Comparison of ENCODE assay signal across 8 cellular contexts in the genomic region with DNA sequence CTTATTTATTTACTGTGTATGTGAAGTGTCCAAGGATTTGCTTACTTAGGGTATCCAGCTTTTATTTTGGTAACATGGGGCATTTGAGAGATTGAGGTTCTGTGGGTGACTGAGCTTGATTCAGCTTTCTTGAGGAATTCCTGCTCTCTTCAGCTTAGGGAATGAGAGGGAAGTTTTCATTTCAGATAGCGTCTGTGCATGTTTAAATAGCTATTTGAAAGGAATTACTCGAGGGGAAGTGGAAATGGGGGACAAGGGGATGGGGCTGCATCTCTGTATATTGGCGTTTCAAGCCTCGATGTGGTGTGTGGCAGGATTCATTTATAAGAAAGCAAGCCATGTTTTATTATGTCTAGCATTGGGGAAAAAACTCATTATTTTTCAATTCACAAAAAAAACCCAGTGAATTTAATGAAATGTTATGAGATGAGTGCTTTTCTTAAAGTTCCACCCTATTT. TPM values are rescaled to one million over a fixed set of nuclear protein-coding genes. Genes with fewer than 3 reads are reported as not detected.
DNase-seq lines count a peak whose midpoint lies in the region; TF ChIP-seq lines count a peak whose summit lies in the region.

No MANE protein-coding gene starts in this region.

- no peak overlapping the region for H3K9ac ChIP-seq in parathyroid adenoma

- TF ChIP-seq CTCF in OCI-LY7 (conservative IDR thresholded peaks at IDR 0.05; ENCODE audit: low read length) (no peak), epithelial cell of esophagus (IDR thresholded peaks at IDR 0.05; ENCODE audit: insufficient read depth, low read depth, low read length, missing control alignments) (no peak), parathyroid adenoma (IDR thresholded peaks at IDR 0.05) (no peak)

- intact Hi-C loops in OCI-LY7 (cut with micrococcal nuclease; ENCODE audit: unreplicated experiment): loop anchor here (5.0 to 10.0 kb wide), 2 partner anchors 607 to 1520 kb away; partner anchors contain the start of genes DNAJC13 and MRPL3

- CTCF ChIA-PET in OCI-LY7 (lab: Charles Lee; ENCODE audit: unreplicated experiment): interaction anchor here (0.5 to 2.2 kb wide), 2 partner anchors 21 to 367 kb away, joined by 3 to 8 read pairs; no protein-coding TSS in a partner anchor

- H4K20me1 ChIP-seq in OCI-LY7 (ENCODE audit: insufficient read depth, low read length): peaks cover 37% of the 10 kb centered on the region

- H3K36me3 ChIP-seq in OCI-LY7 (ENCODE audit: insufficient read depth, low read length) (no peaks in the 10 kb centered on the region), parathyroid adenoma (ENCODE audit: control insufficient read depth, insufficient read depth, low read length) (no peaks in the 10 kb centered on the region)

- H3K4me2 ChIP-seq in OCI-LY7 (ENCODE audit: low read length) (peak overlapping the region; percentile 91), parathyroid adenoma (ENCODE audit: low read length) (peak overlapping the region; percentile 88)

- H3K79me2 ChIP-seq in OCI-LY7 (ENCODE audit: insufficient read depth, low read depth, low read length) (peaks cover 57% of the 10 kb centered on the region), parathyroid adenoma (peaks cover 5% of the 10 kb centered on the region)

- in situ Hi-C loops in G401 (cut with HindIII; ENCODE audit: low sequenced_read_pairs): no loop called here

- H3K4me3 ChIP-seq in OCI-LY7 (ENCODE audit: low read depth, low read length, poor library complexity, severe bottlenecking) (peak overlapping the region; percentile 80), epithelial cell of esophagus (ENCODE audit: low read length) (peak overlapping the region; percentile 91), parathyroid adenoma (ENCODE audit: low read depth, low read length) (peak overlapping the region; percentile 82)

- POLR2A ChIA-PET in OCI-LY7 (lab: Charles Lee): interaction anchor here (1.0 to 3.1 kb wide), 8 partner anchors 8 to 152 kb away, joined by 3 to 16 read pairs (median 6); partner anchors contain the start of genes ASTE1, NEK11 and PIK3R4

- no peak overlapping the region for H3K27ac ChIP-seq in OCI-LY7 (ENCODE audit: low read depth, low read length, poor library complexity, severe bottlenecking)
- H3K27ac ChIP-seq in parathyroid adenoma: peak overlapping the region; percentile 97

- H3K9me2 ChIP-seq in OCI-LY7 (ENCODE audit: insufficient read depth, low read length): no peaks in the 10 kb centered on the region

- no TSS peak for BruUV-seq in OCI-LY7 (replicated peaks; lab: Mats Ljungman, UMichigan)

- DNase-seq in G401 (ENCODE audit: low spot score): peak; percentile 13
- no peak for DNase-seq in OCI-LY7 (ENCODE audit: low spot score)
- DNase-seq in epithelial cell of esophagus (ENCODE audit: low read depth): peak; percentile 13
- DNase-seq in NCI-H526 treated with DMSO at 0.1 percent for 48 hours (lab: John Stamatoyannopoulos, UW): no peak
- no peak for DNase-seq in H4 (ENCODE audit: low spot score)
- DNase-seq in activated CD4-positive, alpha-beta T cell treated with anti-CD3 and anti-CD28 coated beads for 4 hours: no peak
- DNase-seq in cortex of kidney (lab: John Stamatoyannopoulos, UW): no peak

- no peaks in the 10 kb centered on the region for H3K27me3 ChIP-seq in parathyroid adenoma (ENCODE audit: control insufficient read depth, insufficient read depth, low read length)

- H3K4me1 ChIP-seq in OCI-LY7 (ENCODE audit: insufficient read depth, low read length, poor library complexity, severe bottlenecking) (peaks cover 34% of the 10 kb centered on the region), parathyroid adenoma (no peaks in the 10 kb centered on the region)

- H3K9me3 ChIP-seq in OCI-LY7 (ENCODE audit: low read length) (no peaks in the 10 kb centered on the region), parathyroid adenoma (ENCODE audit: control insufficient read depth, low read length) (no peaks in the 10 kb centered on the region)

- H2AFZ ChIP-seq in OCI-LY7 (ENCODE audit: low read length): peak overlapping the region; percentile 87; the same call in 1 of the 2 replicates
- H2AFZ ChIP-seq in parathyroid adenoma: peak overlapping the region; percentile 99

RNA-seq across cellular contexts. Expression of gene ATP2C1, which starts 1.0 kb away (rescaled TPM):
- total RNA-seq in G401 (2014; rRNA removed; shearing (Covaris generic)): 16.5 and 34.6 TPM in 2 replicates
- 28.6 and 31.1 TPM in 2 replicates for total RNA-seq in OCI-LY7 (2014; rRNA removed; shearing (Covaris generic))
- total RNA-seq in OCI-LY7 (2022): 46.2 and 56.8 TPM in 2 replicates
- 81.8 and 113 TPM in 2 replicates for total RNA-seq in H4 (2014; rRNA removed; shearing (Covaris generic))

Comparison
In these comparisons a context has a peak if more than half of its experiments do, and no peak if none do; other contexts are left out.
1. DNase-seq: peak in G401 (single experiment) and epithelial cell of esophagus (single experiment); none in OCI-LY7 (single experiment), NCI-H526 treated with DMSO at 0.1 percent for 48 hours (single experiment), H4 (single experiment), activated CD4-positive, alpha-beta T cell treated with anti-CD3 and anti-CD28 coated beads for 4 hours (0 of 2) and cortex of kidney (single experiment).
2. Peak in every context shown above with its lines, with median percentiles within 50 percentile points of each other: H3K4me3 ChIP-seq.